In genomic region chr4:122458625-122459024, GRCh38 we compare ENCODE assay signal across 8 cellular contexts. TPM values are rescaled to one million over a fixed set of nuclear protein-coding genes. Genes with fewer than 3 reads are reported as not detected.
DNase-seq lines count a peak whose midpoint lies in the region; ATAC-seq and TF ChIP-seq lines count a peak whose summit lies in the region.

No MANE protein-coding gene starts in this region.

- H3K36me3 Mint-ChIP-seq in CD4-positive, alpha-beta memory T cell = peaks cover 0 to 3% of the 10 kb centered on the region in 2 donors
- peaks cover 24% of the 10 kb centered on the region for H3K36me3 Mint-ChIP-seq in activated T-cell treated with anti-CD3 and anti-CD28 coated beads, Interleukin-2, amount 50 U/mL, for 24 hours (ENCODE audit: low read depth)
- H3K36me3 Mint-ChIP-seq in type B pancreatic cell = no peaks in the 10 kb centered on the region

- intact Hi-C loops in CD4-positive, alpha-beta memory T cell (cut with micrococcal nuclease) = loop anchor here (5.0 to 10.0 kb wide), 5 partner anchors 96 to 634 kb away; partner anchors contain the start of genes CCNA2, NUDT6 and TRPC3

- H3K36me3 ChIP-seq in CD4-positive, alpha-beta memory T cell (ENCODE audit: insufficient read depth, low read length) = no peaks in the 10 kb centered on the region

- peak overlapping the region; percentile 81 to 95 (median 93) for H3K27ac Mint-ChIP-seq in CD4-positive, alpha-beta memory T cell
- H3K27ac Mint-ChIP-seq in activated T-cell treated with anti-CD3 and anti-CD28 coated beads, Interleukin-2, amount 50 U/mL, for 24 hours = peak overlapping the region; percentile 90
- H3K27ac Mint-ChIP-seq in type B pancreatic cell = no peak overlapping the region

- peak overlapping the region; percentile 26 to 75 for H3K4me3 ChIP-seq in CD4-positive, alpha-beta memory T cell (ENCODE audit: low read length in 2 of 2)

- no peak for TF ChIP-seq CTCF in type B pancreatic cell (conservative IDR thresholded peaks at IDR 0.05)

- POLR2A ChIA-PET in CD4-positive, alpha-beta memory T cell (lab: Charles Lee; ENCODE audit: partially characterized antibody) = interaction anchor here (0.7 to 5.1 kb wide), 4 partner anchors 14 to 274 kb away, joined by 4 to 39 read pairs (median 6); partner anchors contain the start of gene BBS12

- H3K9me3 Mint-ChIP-seq in CD4-positive, alpha-beta memory T cell = peaks cover 0 to 7% (median 1%) of the 10 kb centered on the region in 8 donors
- H3K9me3 Mint-ChIP-seq in activated T-cell treated with anti-CD3 and anti-CD28 coated beads, Interleukin-2, amount 50 U/mL, for 24 hours = peaks cover 5% of the 10 kb centered on the region
- H3K9me3 Mint-ChIP-seq in type B pancreatic cell = no peaks in the 10 kb centered on the region

- DNase-seq in CD4-positive, alpha-beta memory T cell = peak; percentile 45 to 70 (median 53)
- peak; percentile 20 for DNase-seq in LHCN-M2 (ENCODE audit: low read depth)
- DNase-seq in activated T-cell treated with anti-CD3 and anti-CD28 coated beads, Interleukin-2, amount 50 U/mL, for 24 hours = peak; percentile 43
- peak; percentile 8 to 23 for DNase-seq in lung microvascular endothelial cell (ENCODE audit: low read depth in 2 of 2)
- no peak for DNase-seq in type B pancreatic cell (ENCODE audit: extremely low spot score, unreplicated experiment)
- DNase-seq in SKM-1 (lab: John Stamatoyannopoulos, UW; ENCODE audit: unreplicated experiment) = no peak
- no peak for DNase-seq in ecto neural progenitor cell (ENCODE audit: low spot score)

- peaks cover 40 to 52% (median 46%) of the 10 kb centered on the region in 4 donors for H3K4me1 Mint-ChIP-seq in CD4-positive, alpha-beta memory T cell
- peaks cover 47% of the 10 kb centered on the region for H3K4me1 Mint-ChIP-seq in activated T-cell treated with anti-CD3 and anti-CD28 coated beads, Interleukin-2, amount 50 U/mL, for 24 hours (ENCODE audit: low read depth)
- H3K4me1 Mint-ChIP-seq in type B pancreatic cell (ENCODE audit: unreplicated experiment) = no peaks in the 10 kb centered on the region

- no peaks in the 10 kb centered on the region for H3K27me3 ChIP-seq in CD4-positive, alpha-beta memory T cell (ENCODE audit: insufficient read depth, low read length)

- H3K4me1 ChIP-seq in CD4-positive, alpha-beta memory T cell (ENCODE audit: insufficient read depth, low read length) = peaks cover 55% of the 10 kb centered on the region

- peak; percentile 85 for ATAC-seq in GM21423 (IDR thresholded peaks at IDR 0.05; ENCODE audit: unreplicated experiment)

- no peaks in the 10 kb centered on the region for H3K9me3 ChIP-seq in CD4-positive, alpha-beta memory T cell (ENCODE audit: control insufficient read depth in 1 of 2, low read length in 2 of 2)

- CTCF ChIA-PET in CD4-positive, alpha-beta memory T cell (lab: Charles Lee; ENCODE audit: partially characterized antibody) = interaction anchor here (0.8 to 2.9 kb wide), 7 partner anchors 9 to 120 kb away, joined by 4 to 13 read pairs (median 4); no protein-coding TSS in a partner anchor

- peak overlapping the region; percentile 42 for H3K27ac ChIP-seq in CD4-positive, alpha-beta memory T cell (ENCODE audit: low read depth, low read length)

- H3K27me3 Mint-ChIP-seq in CD4-positive, alpha-beta memory T cell = no peaks in the 10 kb centered on the region
- H3K27me3 Mint-ChIP-seq in activated T-cell treated with anti-CD3 and anti-CD28 coated beads, Interleukin-2, amount 50 U/mL, for 24 hours = no peaks in the 10 kb centered on the region
- H3K27me3 Mint-ChIP-seq in type B pancreatic cell = no peaks in the 10 kb centered on the region

- H3K4me3 Mint-ChIP-seq in CD4-positive, alpha-beta memory T cell = peak overlapping the region; percentile 84 to 90 (median 88)
- H3K4me3 Mint-ChIP-seq in activated T-cell treated with anti-CD3 and anti-CD28 coated beads, Interleukin-2, amount 50 U/mL, for 24 hours = peak overlapping the region; percentile 71
- H3K4me3 Mint-ChIP-seq in type B pancreatic cell = no peak overlapping the region

RNA-seq across cellular contexts. Expression of gene IL2, which starts 2.1 kb away (rescaled TPM):
- total RNA-seq in CD4-positive, alpha-beta memory T cell = 1 to 10 TPM in 1 of 2 experiments, under 1 TPM in 1; 0.67 to 2.0 TPM
- 1 to 10 TPM in 1 of 2 donors, under 1 TPM in 1; 0.57 to 2.3 TPM for polyA plus RNA-seq in CD4-positive, alpha-beta memory T cell
- total RNA-seq in LHCN-M2 (2014; rRNA removed) (not detected in 2 replicates), lung microvascular endothelial cell (not detected in 2 replicates), type B pancreatic cell (ENCODE audit: low replicate concordance) (not detected in 2 replicates)
- polyA plus RNA-seq in LHCN-M2 (2012) = not detected

Comparison
In these comparisons a context has a peak if more than half of its experiments do, and no peak if none do; other contexts are left out.
1. DNase-seq: peak in CD4-positive, alpha-beta memory T cell (5 of 5), LHCN-M2 (single experiment), activated T-cell treated with anti-CD3 and anti-CD28 coated beads, Interleukin-2, amount 50 U/mL, for 24 hours (single experiment) and lung microvascular endothelial cell (2 of 2); none in type B pancreatic cell (single experiment), SKM-1 (single experiment) and ecto neural progenitor cell (single experiment).